In genomic region chr14:81436296-81437138, GRCh38 we compare ENCODE assay signal across 8 cellular contexts. TPM values are rescaled to one million over a fixed set of nuclear protein-coding genes. Genes with fewer than 3 reads are reported as not detected.
DNase-seq lines count a peak whose midpoint lies in the region; ATAC-seq and TF ChIP-seq lines count a peak whose summit lies in the region.

No MANE protein-coding gene starts in this region.

- intact Hi-C loops in lower leg skin (cut with DNase I; ENCODE audit: low total_unique reads), result no loop called here

- 3 to 4% methylated on average over 24 to 32 of the region's 79 CpGs for WGBS in lower leg skin, 2 donors

- TF ChIP-seq POLR2A in GM18505 (IDR thresholded peaks at IDR 0.05; ENCODE audit: borderline replicate concordance, extremely low read depth, insufficient read depth, insufficient read length) (no peak), lower leg skin (IDR thresholded peaks at IDR 0.05) (no peak)

- H3K9me3 ChIP-seq in effector memory CD4-positive, alpha-beta T cell (ENCODE audit: control insufficient read depth, low read length), result no peaks in the 10 kb centered on the region

- H3K27me3 ChIP-seq in effector memory CD4-positive, alpha-beta T cell (replicated peaks; ENCODE audit: control insufficient read depth, insufficient read depth, low read length, poor library complexity, severe bottlenecking), result peaks cover 26% of the 10 kb centered on the region

- no peak for TF ChIP-seq CTCF in lower leg skin (IDR thresholded peaks at IDR 0.05)

- peak; percentile 75 for DNase-seq in 8988T
- peak; percentile 90 for DNase-seq in NCI-H2196 (lab: John Stamatoyannopoulos, UW; ENCODE audit: unreplicated experiment)
- DNase-seq in activated CD4-positive, alpha-beta T cell treated with anti-CD3 and anti-CD28 coated beads, Interleukin-2, amount 50 U/mL, for 1 hour, result peak; percentile 14
- DNase-seq in effector memory CD4-positive, alpha-beta T cell, result no peak
- DNase-seq in lower leg skin (ENCODE audit: low spot score in 2 of 2), result peak; percentile 51 to 94
- peak; percentile 42 for DNase-seq in stimulated activated CD4-positive, alpha-beta T cell treated with anti-CD3 and anti-CD28 coated beads, Interleukin-4, amount 100 ng/mL, for 24 hours

- H3K4me3 ChIP-seq in effector memory CD4-positive, alpha-beta T cell (ENCODE audit: insufficient read depth, low read depth, low read length, poor library complexity, severe bottlenecking), result peak overlapping the region; percentile 53
- H3K4me3 ChIP-seq in lower leg skin (ENCODE audit: low read depth, poor library complexity, severe bottlenecking), result peak overlapping the region; percentile 45

- H3K36me3 ChIP-seq in effector memory CD4-positive, alpha-beta T cell (ENCODE audit: control insufficient read depth, insufficient read depth, low read length), result no peaks in the 10 kb centered on the region

- H3K4me1 ChIP-seq in effector memory CD4-positive, alpha-beta T cell (ENCODE audit: control insufficient read depth, insufficient read depth, low read length, poor library complexity, severe bottlenecking), result peaks cover 10% of the 10 kb centered on the region

- no peak overlapping the region for H3K27ac ChIP-seq in effector memory CD4-positive, alpha-beta T cell (ENCODE audit: insufficient read depth, low read length, poor library complexity, severe bottlenecking)

- ATAC-seq in GM18505 (IDR thresholded peaks at IDR 0.05; ENCODE audit: unreplicated experiment), result peak; percentile 84
- ATAC-seq in HG03025 (IDR thresholded peaks at IDR 0.05; ENCODE audit: low FRiP score, unreplicated experiment), result peak; percentile 69

RNA-seq across cellular contexts. Expression of gene STON2, which starts 36.4 kb away (rescaled TPM):
- total RNA-seq in lower leg skin, result 10 to 100 TPM; 12.5 to 21.8 (median 16.1) TPM

Comparison
In these comparisons a context has a peak if more than half of its experiments do, and no peak if none do; other contexts are left out.
1. DNase-seq: peak in 8988T (single experiment), NCI-H2196 (single experiment), activated CD4-positive, alpha-beta T cell treated with anti-CD3 and anti-CD28 coated beads, Interleukin-2, amount 50 U/mL, for 1 hour (single experiment), lower leg skin (2 of 2) and stimulated activated CD4-positive, alpha-beta T cell treated with anti-CD3 and anti-CD28 coated beads, Interleukin-4, amount 100 ng/mL, for 24 hours (single experiment); none in effector memory CD4-positive, alpha-beta T cell (0 of 3).